20 cellular contexts compared by ENCODE assay signal in the genomic region with DNA sequence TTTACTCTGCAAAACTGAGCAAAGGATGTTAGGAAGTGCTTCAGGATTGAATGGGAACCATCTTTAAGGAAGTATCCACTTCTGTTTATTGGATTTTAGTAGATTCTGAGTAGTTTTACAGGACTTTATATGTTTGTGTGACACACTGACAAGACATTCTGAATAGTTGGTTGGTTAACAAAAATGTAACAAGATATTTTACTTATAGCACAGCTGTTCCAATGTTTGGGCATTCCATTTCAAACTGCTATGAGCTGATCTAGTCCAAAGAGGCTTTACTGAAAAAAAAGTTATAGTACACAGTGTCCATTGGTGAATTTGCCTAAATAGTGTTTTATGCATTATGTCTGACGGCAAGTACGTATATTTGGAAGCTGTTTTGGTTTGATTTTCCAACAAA.
DNase-seq lines count a peak whose midpoint lies in the region; TF ChIP-seq lines count a peak whose summit lies in the region.
"Had no signal": no experiment of that assay in that cellular context is flagged by ENCODE, and none has a peak within 500 bp of the region (broad histone marks: within the 10 kb centered on the region; RNA-seq: fewer than 3 reads in every experiment).

No MANE protein-coding gene starts in this region.

- TF ChIP-seq CTCF in HFFc6 (IDR thresholded peaks at IDR 0.05) (no peak), chondrocyte (IDR thresholded peaks at IDR 0.05) (no peak), mesothelial cell of epicardium (IDR thresholded peaks at IDR 0.05; ENCODE audit: unreplicated experiment) (no peak)

- DNase-seq in HFFc6 (no peak), chondrocyte (ENCODE audit: low spot score) (no peak), mesothelial cell of epicardium (ENCODE audit: low spot score in 2 of 2, unreplicated experiment in 2 of 2) (no peak), NCI-H510A treated with DMSO at 0.1 percent for 48 hours (lab: John Stamatoyannopoulos, UW) (no peak), DMS 273 (lab: John Stamatoyannopoulos, UW; ENCODE audit: unreplicated experiment) (no peak), inferior parietal cortex (ENCODE audit: extremely low spot score) (no peak), NCI-H1105 treated with DMSO at 0.1 percent for 48 hours (lab: John Stamatoyannopoulos, UW) (no peak)
- DNase-seq: Caco-2, DMS153, EL, KBM-7, MV-4-11, NCI-H1417, NCI-H187, NCI-H2107, NCI-H2227 treated with DMSO at 0.1 percent for 48 hours, NCI-H524, RPMI8226, SIG-M5 had no signal

- H3K27ac Mint-ChIP-seq in HFFc6: peak overlapping the region; percentile 63
- peak overlapping the region; percentile 81 for H3K27ac Mint-ChIP-seq in chondrocyte (ENCODE audit: unreplicated experiment)
- H3K27ac Mint-ChIP-seq in mesothelial cell of epicardium: peak overlapping the region; percentile 58
- H3K27ac Mint-ChIP-seq: GM23338 had no signal

- H3K9me3 Mint-ChIP-seq in HFFc6 (peaks cover 8% of the 10 kb centered on the region), chondrocyte (ENCODE audit: low read depth) (peaks cover 3% of the 10 kb centered on the region), mesothelial cell of epicardium (no peaks in the 10 kb centered on the region)

- H3K27me3 Mint-ChIP-seq in HFFc6 (ENCODE audit: insufficient read depth) (no peaks in the 10 kb centered on the region; the same call in 1 of the 2 replicates), chondrocyte (ENCODE audit: low read depth) (no peaks in the 10 kb centered on the region), mesothelial cell of epicardium (ENCODE audit: low read depth) (no peaks in the 10 kb centered on the region)

- H3K36me3 Mint-ChIP-seq in HFFc6 (ENCODE audit: low read depth) (peaks cover 5% of the 10 kb centered on the region), chondrocyte (ENCODE audit: low read depth) (no peaks in the 10 kb centered on the region), mesothelial cell of epicardium (no peaks in the 10 kb centered on the region)

- H3K4me1 Mint-ChIP-seq in HFFc6 (ENCODE audit: low read depth) (peaks cover 56% of the 10 kb centered on the region), chondrocyte (ENCODE audit: low read depth) (peaks cover 48% of the 10 kb centered on the region), mesothelial cell of epicardium (peaks cover 45% of the 10 kb centered on the region)

- H3K4me3 Mint-ChIP-seq in HFFc6: no peak overlapping the region
- no peak overlapping the region for H3K4me3 Mint-ChIP-seq in chondrocyte (ENCODE audit: unreplicated experiment)
- no peak overlapping the region for H3K4me3 Mint-ChIP-seq in mesothelial cell of epicardium
- H3K4me3 Mint-ChIP-seq: GM23338 had no signal
